In genomic region chr2:19228092-19228670, GRCh38 we compare ENCODE assay signal across 21 cellular contexts.
DNase-seq lines count a peak whose midpoint lies in the region; ATAC-seq and TF ChIP-seq lines count a peak whose summit lies in the region.
"Had no signal": no experiment of that assay in that cellular context is flagged by ENCODE, and none has a peak within 500 bp of the region (broad histone marks: within the 10 kb centered on the region; RNA-seq: fewer than 3 reads in every experiment).

No MANE protein-coding gene starts in this region.

- TF ChIP-seq POLR2A in esophagus muscularis mucosa (IDR thresholded peaks at IDR 0.05; ENCODE audit: low read depth) (no peak), vagina (IDR thresholded peaks at IDR 0.05) (no peak)

- no peak overlapping the region for H3K4me3 ChIP-seq in cardiac muscle cell
- no peak overlapping the region for H3K4me3 ChIP-seq in esophagus muscularis mucosa
- H3K4me3 ChIP-seq in vagina, result no peak overlapping the region
- H3K4me3 ChIP-seq: A549, gastrocnemius medialis, lung, spleen, tibial nerve had no signal

- no peak for ATAC-seq in Right ventricle myocardium inferior
- ATAC-seq: activated CD8-positive, alpha-beta memory T cell treated with anti-CD3 and anti-CD28 coated beads, Interleukin-2, amount 10 ng/mL, durations not matched to agents 7 days and 5 days; gastrocnemius medialis; T-helper 17 cell had no signal

- H3K27ac ChIP-seq in cardiac muscle cell (peak overlapping the region; percentile 50), esophagus muscularis mucosa (replicated peaks in 1 of 4) (no peak overlapping the region), vagina (peak overlapping the region; percentile 33)
- H3K27ac ChIP-seq: gastrocnemius medialis, spleen, tibial nerve had no signal

- DNase-seq in cardiac muscle cell (ENCODE audit: low read depth in 1 of 2, low spot score in 1 of 2) (peak in 1 of 2 donors; percentile 66), Right ventricle myocardium inferior (ENCODE audit: missing footprints) (no peak), NCI-H2171 treated with DMSO at 0.1 percent for 48 hours (lab: John Stamatoyannopoulos, UW) (peak; percentile 99), esophagus muscularis mucosa (ENCODE audit: extremely low spot score) (peak; percentile 90), vagina (ENCODE audit: extremely low spot score in 2 of 2) (no peak), kidney tubule cell (ENCODE audit: low spot score) (no peak), iPS-NIHi7 (ENCODE audit: extremely low spot score) (no peak)
- DNase-seq in activated T-cell treated with anti-CD3 and anti-CD28 coated beads, Interleukin-2, amount 50 U/mL, for 1 hour, result no peak
- DNase-seq: activated CD4-positive, alpha-beta T cell treated with anti-CD3 and anti-CD28 coated beads, Interleukin-2, amount 10 ng/mL, durations not matched to agents 7 days and 5 days; activated CD8-positive, alpha-beta memory T cell treated with anti-CD3 and anti-CD28 coated beads, Interleukin-2, amount 10 ng/mL, durations not matched to agents 7 days and 5 days; aorta; COR-L47; effector CD8-positive, alpha-beta T cell; gastrocnemius medialis; islet precursor cell; spleen; stimulated activated CD4-positive, alpha-beta T cell treated with anti-CD3 and anti-CD28 coated beads, Interleukin-4, amount 100 ng/mL, for 24 hours; T-helper 17 cell had no signal

- H3K9me3 ChIP-seq in cardiac muscle cell (ENCODE audit: low read depth), result no peaks in the 10 kb centered on the region
- H3K9me3 ChIP-seq in esophagus muscularis mucosa, result no peaks in the 10 kb centered on the region
- no peaks in the 10 kb centered on the region for H3K9me3 ChIP-seq in vagina
- H3K9me3 ChIP-seq: A549, gastrocnemius medialis, spleen, tibial nerve had no signal

- TF ChIP-seq CTCF in cardiac muscle cell (IDR thresholded peaks at IDR 0.05; ENCODE audit: low read depth, low read length) (no peak), esophagus muscularis mucosa (IDR thresholded peaks at IDR 0.05) (no peak), vagina (IDR thresholded peaks at IDR 0.05) (no peak)

- H3K36me3 ChIP-seq in cardiac muscle cell, result no peaks in the 10 kb centered on the region
- H3K36me3 ChIP-seq in esophagus muscularis mucosa, result no peaks in the 10 kb centered on the region
- H3K36me3 ChIP-seq in vagina, result no peaks in the 10 kb centered on the region
- H3K36me3 ChIP-seq: gastrocnemius medialis, spleen, tibial nerve had no signal

- WGBS in esophagus muscularis mucosa, result 79% methylated on average over 3 of the region's 4 CpGs

- H3K4me1 ChIP-seq in cardiac muscle cell (ENCODE audit: low read depth) (peaks cover 32% of the 10 kb centered on the region), esophagus muscularis mucosa (no peaks in the 10 kb centered on the region), vagina (peaks cover 18% of the 10 kb centered on the region)
- H3K4me1 ChIP-seq: A549, spleen, tibial nerve had no signal

- no peaks in the 10 kb centered on the region for H3K27me3 ChIP-seq in cardiac muscle cell
- H3K27me3 ChIP-seq in esophagus muscularis mucosa, result no peaks in the 10 kb centered on the region
- no peaks in the 10 kb centered on the region for H3K27me3 ChIP-seq in vagina
- H3K27me3 ChIP-seq: gastrocnemius medialis, spleen, tibial nerve had no signal

- TF ChIP-seq EP300 in esophagus muscularis mucosa (IDR thresholded peaks at IDR 0.05), result no peak

- intact Hi-C loops in Right ventricle myocardium inferior (cut with DNase I) (no loop called here), esophagus muscularis mucosa (cut with DNase I) (no loop called here), vagina (cut with DNase I) (no loop called here)

Comparison
In these comparisons a context has a peak if more than half of its experiments do, and no peak if none do; other contexts are left out.
1. DNase-seq: peak in NCI-H2171 treated with DMSO at 0.1 percent for 48 hours (single experiment) and esophagus muscularis mucosa (single experiment); none in Right ventricle myocardium inferior (single experiment), vagina (0 of 2), kidney tubule cell (single experiment), iPS-NIHi7 (single experiment) and activated T-cell treated with anti-CD3 and anti-CD28 coated beads, Interleukin-2, amount 50 U/mL, for 1 hour (single experiment).
2. H3K27ac ChIP-seq: peak in cardiac muscle cell (single experiment) and vagina (single experiment); none in esophagus muscularis mucosa (0 of 4).